Comparison of ENCODE assay signal across 1 cellular context in genomic region chr12:130819248-130819576, GRCh38.
TF ChIP-seq lines count a peak whose summit lies in the region.

No MANE protein-coding gene starts in this region.

TF ChIP-seq in GM23338, 12 proteins besides CTCF, POLR2A, EP300 and RAD21 (continued from another document):
- no peak for TF ChIP-seq ZNF462 (CRISPR knock-in tag; IDR thresholded peaks at IDR 0.05)
- no peak for TF ChIP-seq JUNB (IDR thresholded peaks at IDR 0.05; ENCODE audit: unreplicated experiment)
- no peak for TF ChIP-seq ZNF331 (CRISPR knock-in tag; IDR thresholded peaks at IDR 0.05; ENCODE audit: low read depth)
- no peak for TF ChIP-seq ETS1 (IDR thresholded peaks at IDR 0.05)
- TF ChIP-seq NANOG (IDR thresholded peaks at IDR 0.05; ENCODE audit: borderline replicate concordance) = no peak
- no peak for TF ChIP-seq STAT1 (IDR thresholded peaks at IDR 0.05; ENCODE audit: unreplicated experiment)
- no peak for TF ChIP-seq EZH2 (IDR thresholded peaks at IDR 0.05; ENCODE audit: low read depth, unreplicated experiment)
